In genomic region chr7:70042533-70042932, GRCh38 we compare ENCODE assay signal across 7 cellular contexts.
DNase-seq lines count a peak whose midpoint lies in the region; TF ChIP-seq lines count a peak whose summit lies in the region.

No MANE protein-coding gene starts in this region.

- H3K4ac ChIP-seq in H9 (ENCODE audit: low read depth, low read length), result no peak overlapping the region

- H3K18ac ChIP-seq in H9 (ENCODE audit: insufficient read length, low read depth, low read length), result no peak overlapping the region

- H2AK5ac ChIP-seq in H9 (ENCODE audit: insufficient read length, low read length), result no peak overlapping the region

- H2BK15ac ChIP-seq in H9 (ENCODE audit: low read depth, low read length), result no peak overlapping the region

- H3K27ac ChIP-seq in H9 (ENCODE audit: insufficient read length, low read depth, low read length) (no peak overlapping the region), SK-N-SH (ENCODE audit: low read depth in 2 of 2, low read length in 1 of 2) (peak overlapping the region in 1 of 2 experiments; percentile 43; a peak in 2 of 4 replicates), smooth muscle cell (ENCODE audit: low read depth) (no peak overlapping the region)

- H2BK20ac ChIP-seq in H9 (ENCODE audit: low read depth, low read length, poor library complexity, severe bottlenecking), result no peak overlapping the region

- WGBS in H9 (ENCODE audit: extremely low coverage, insufficient read length, low lambda C conversion rate), result no CpG with 5 or more reads among the region's 3 CpGs
- 31% methylated on average over 3 of the region's 3 CpGs for WGBS in SK-N-SH (ENCODE audit: low lambda C conversion rate)
- 21% methylated on average over 3 of the region's 3 CpGs for WGBS in smooth muscle cell (ENCODE audit: low lambda C conversion rate)

- POLR2A ChIA-PET in SK-N-SH (lab: Yijun Ruan, JAX), result interaction anchor here (0.7 to 1.2 kb wide), 4 partner anchors 334 to 663 kb away, joined by 3 to 5 read pairs (median 3); no protein-coding TSS in a partner anchor

- H3K9ac ChIP-seq in H9 (ENCODE audit: extremely low read depth, insufficient read length, low read length) (no peak overlapping the region), SK-N-SH (no peak overlapping the region), smooth muscle cell (ENCODE audit: low read depth) (no peak overlapping the region)

- H3K27me3 ChIP-seq in H9 (ENCODE audit: insufficient read depth, low read length), result no peaks in the 10 kb centered on the region
- H3K27me3 ChIP-seq in SK-N-SH (ENCODE audit: insufficient read depth), result no peaks in the 10 kb centered on the region
- peaks cover 16% of the 10 kb centered on the region for H3K27me3 ChIP-seq in smooth muscle cell (ENCODE audit: low read depth)

- H3K4me2 ChIP-seq in H9 (ENCODE audit: insufficient read depth, insufficient read length, low read length) (no peak overlapping the region), SK-N-SH (no peak overlapping the region), smooth muscle cell (no peak overlapping the region)

- no peak overlapping the region for H3K56ac ChIP-seq in H9 (ENCODE audit: insufficient read length, low read depth, low read length)

- CTCF ChIA-PET in SK-N-SH (lab: Yijun Ruan, JAX), result interaction anchor here (0.6 to 11.1 kb wide), 88 partner anchors 10 to 1305 kb away, joined by 3 to 225 read pairs (median 4); no protein-coding TSS in a partner anchor

- H4K5ac ChIP-seq in H9 (ENCODE audit: insufficient read length, low read depth, low read length), result no peak overlapping the region

- H3K79me2 ChIP-seq in H9 (ENCODE audit: insufficient read depth, low read length) (no peaks in the 10 kb centered on the region), SK-N-SH (ENCODE audit: insufficient read depth) (no peaks in the 10 kb centered on the region), smooth muscle cell (ENCODE audit: low read depth) (no peaks in the 10 kb centered on the region)

- H3K36me3 Mint-ChIP-seq in H9 (ENCODE audit: insufficient read depth in 1 of 3, low read depth in 3 of 3), result no peaks in the 10 kb centered on the region
- H3K36me3 Mint-ChIP-seq in activated T-helper 2 cell treated with anti-CD3 and anti-CD28 coated beads, Interferon-gamma antibody, Interleukin-2, Interleukin-4, amounts not matched to agents 10 μg/mL and 5 μg/mL and 100 μg/mL, durations not matched to agents 14 hours and 24 hours and 36 hours (ENCODE audit: low read depth), result no peaks in the 10 kb centered on the region

- intact Hi-C loops in activated T-helper 2 cell treated with anti-CD3 and anti-CD28 coated beads, Interferon-gamma antibody, Interleukin-2, Interleukin-4, amounts not matched to agents 10 μg/mL and 5 μg/mL and 100 μg/mL, durations not matched to agents 14 hours and 24 hours and 36 hours (cut with micrococcal nuclease), result no loop called here

- H3K79me1 ChIP-seq in H9 (ENCODE audit: insufficient read depth, low read depth, low read length, poor library complexity, severe bottlenecking), result no peaks in the 10 kb centered on the region

- H3K23me2 ChIP-seq in H9 (ENCODE audit: insufficient read length, low read depth, low read length, poor library complexity, severe bottlenecking), result no peaks in the 10 kb centered on the region

- H2BK5ac ChIP-seq in H9 (ENCODE audit: insufficient read length, low read length), result no peak overlapping the region

- DNase-seq in H9 (no peak), SK-N-SH (peak; percentile 31), globus pallidus (ENCODE audit: low spot score) (peak; percentile 20), smooth muscle cell (lab: John Stamatoyannopoulos, UW; ENCODE audit: unreplicated experiment) (no peak), COLO668 (lab: John Stamatoyannopoulos, UW; ENCODE audit: unreplicated experiment) (no peak), NCI-H2081 treated with DMSO at 0.1 percent for 48 hours (lab: John Stamatoyannopoulos, UW) (no peak)
- no peak for DNase-seq in activated T-helper 2 cell treated with anti-CD3 and anti-CD28 coated beads, Interferon-gamma antibody, Interleukin-2, Interleukin-4, amounts not matched to agents 10 μg/mL and 5 μg/mL and 100 μg/mL, durations not matched to agents 14 hours and 24 hours and 36 hours (ENCODE audit: low spot score)

- H4K91ac ChIP-seq in H9 (ENCODE audit: insufficient read length, low read depth, low read length), result no peak overlapping the region

- H3K9me2 ChIP-seq in SK-N-SH, result no peaks in the 10 kb centered on the region

- H2BK120ac ChIP-seq in H9 (ENCODE audit: low read depth, low read length, poor library complexity, severe bottlenecking), result no peak overlapping the region

- no peak overlapping the region; a peak in 1 of 7 replicates for H3K27ac Mint-ChIP-seq in H9
- no peak overlapping the region for H3K27ac Mint-ChIP-seq in activated T-helper 2 cell treated with anti-CD3 and anti-CD28 coated beads, Interferon-gamma antibody, Interleukin-2, Interleukin-4, amounts not matched to agents 10 μg/mL and 5 μg/mL and 100 μg/mL, durations not matched to agents 14 hours and 24 hours and 36 hours

- no peaks in the 10 kb centered on the region for H3K9me3 ChIP-seq in H9 (ENCODE audit: control insufficient read depth, low read depth, low read length)
- no peaks in the 10 kb centered on the region for H3K9me3 ChIP-seq in SK-N-SH
- H3K9me3 ChIP-seq in smooth muscle cell (replicated peaks; ENCODE audit: low read depth), result no peaks in the 10 kb centered on the region

- H4K20me1 ChIP-seq in H9 (ENCODE audit: control insufficient read depth, insufficient read depth, insufficient read length) (no peaks in the 10 kb centered on the region), SK-N-SH (ENCODE audit: insufficient read depth) (no peaks in the 10 kb centered on the region), smooth muscle cell (ENCODE audit: low read depth) (peaks cover 11% of the 10 kb centered on the region)

- peaks cover 8% of the 10 kb centered on the region in 2 experiments for H3K4me1 Mint-ChIP-seq in H9
- H3K4me1 Mint-ChIP-seq in activated T-helper 2 cell treated with anti-CD3 and anti-CD28 coated beads, Interferon-gamma antibody, Interleukin-2, Interleukin-4, amounts not matched to agents 10 μg/mL and 5 μg/mL and 100 μg/mL, durations not matched to agents 14 hours and 24 hours and 36 hours (ENCODE audit: low read depth), result no peaks in the 10 kb centered on the region

- no peaks in the 10 kb centered on the region for H3K9me3 Mint-ChIP-seq in H9
- no peaks in the 10 kb centered on the region for H3K9me3 Mint-ChIP-seq in activated T-helper 2 cell treated with anti-CD3 and anti-CD28 coated beads, Interferon-gamma antibody, Interleukin-2, Interleukin-4, amounts not matched to agents 10 μg/mL and 5 μg/mL and 100 μg/mL, durations not matched to agents 14 hours and 24 hours and 36 hours

- TF ChIP-seq RAD21 in SK-N-SH (IDR thresholded peaks at IDR 0.05; ENCODE audit: low read length), result peak; percentile 85

- H3K4me3 ChIP-seq in SK-N-SH (ENCODE audit: low read depth in 2 of 2, low read length in 1 of 2), result no peak overlapping the region
- no peak overlapping the region for H3K4me3 ChIP-seq in smooth muscle cell

- TF ChIP-seq CTCF in H9 (conservative IDR thresholded peaks at IDR 0.05) (peak; percentile 25; the same call in 2 of the 3 replicates), SK-N-SH (IDR thresholded peaks at IDR 0.05) (peak; percentile 68), smooth muscle cell (IDR thresholded peaks at IDR 0.05; ENCODE audit: borderline replicate concordance, insufficient read depth, poor library complexity, severe bottlenecking) (peak; percentile 36)

- peak in 1 of 2 experiments; percentile 58; a peak in 2 of 4 replicates for TF ChIP-seq EP300 in SK-N-SH (IDR thresholded peaks at IDR 0.05; ENCODE audit: borderline replicate concordance in 1 of 2, low read depth in 1 of 2, low read length in 1 of 2)

- H3K36me3 ChIP-seq in SK-N-SH (replicated peaks in 1 of 2; ENCODE audit: control insufficient read depth in 1 of 2, insufficient read depth in 2 of 2, low read length in 1 of 2) (no peaks in the 10 kb centered on the region), smooth muscle cell (ENCODE audit: low read depth) (no peaks in the 10 kb centered on the region)

- no peaks in the 10 kb centered on the region for H3K27me3 Mint-ChIP-seq in H9 (ENCODE audit: low read depth)
- H3K27me3 Mint-ChIP-seq in activated T-helper 2 cell treated with anti-CD3 and anti-CD28 coated beads, Interferon-gamma antibody, Interleukin-2, Interleukin-4, amounts not matched to agents 10 μg/mL and 5 μg/mL and 100 μg/mL, durations not matched to agents 14 hours and 24 hours and 36 hours (ENCODE audit: low read depth), result no peaks in the 10 kb centered on the region

- H3K4me1 ChIP-seq in H9 (ENCODE audit: insufficient read depth, low read length), result no peaks in the 10 kb centered on the region
- H3K4me1 ChIP-seq in SK-N-SH (ENCODE audit: control insufficient read depth in 1 of 2, insufficient read depth in 2 of 2, low read depth in 1 of 2, low read length in 1 of 2), result peaks cover 24 to 44% of the 10 kb centered on the region in 2 experiments; a peak in 3 of 4 replicates
- no peaks in the 10 kb centered on the region for H3K4me1 ChIP-seq in smooth muscle cell (ENCODE audit: low read depth)

- no peak overlapping the region for H3T11ph ChIP-seq in H9 (ENCODE audit: low read length)

- H3F3A ChIP-seq in SK-N-SH (replicated peaks; ENCODE audit: insufficient read depth) (peaks cover 7% of the 10 kb centered on the region), smooth muscle cell (ENCODE audit: low read depth) (no peaks in the 10 kb centered on the region)

- no peak overlapping the region for H3K23ac ChIP-seq in H9 (ENCODE audit: insufficient read length, low read depth, low read length)

- no peak overlapping the region for H3K14ac ChIP-seq in H9 (ENCODE audit: insufficient read depth, low read length)

- no peak overlapping the region for H2AFZ ChIP-seq in H9 (ENCODE audit: low read length)
- H2AFZ ChIP-seq in SK-N-SH (ENCODE audit: low read depth), result no peak overlapping the region
- no peak overlapping the region for H2AFZ ChIP-seq in smooth muscle cell (ENCODE audit: low read depth)

- no peak overlapping the region for H2BK12ac ChIP-seq in H9 (ENCODE audit: insufficient read length, low read depth, low read length)

- no peak overlapping the region for H3K4me3 Mint-ChIP-seq in H9
- no peak overlapping the region for H3K4me3 Mint-ChIP-seq in activated T-helper 2 cell treated with anti-CD3 and anti-CD28 coated beads, Interferon-gamma antibody, Interleukin-2, Interleukin-4, amounts not matched to agents 10 μg/mL and 5 μg/mL and 100 μg/mL, durations not matched to agents 14 hours and 24 hours and 36 hours (ENCODE audit: low read depth)

- no peak overlapping the region for H4K8ac ChIP-seq in H9 (replicated peaks; ENCODE audit: insufficient read length, low read depth, low read length)

TF ChIP-seq in SK-N-SH, 30 proteins besides CTCF, POLR2A, EP300 and RAD21:
- 0 out of 2 replicates have a peak, but pooled peaks have one; percentile 3 for TF ChIP-seq JUND (IDR thresholded peaks at IDR 0.05)
- TF ChIP-seq CHD2 (IDR thresholded peaks at IDR 0.05; ENCODE audit: low read length, partially characterized antibody), result no peak
- TF ChIP-seq TCF12 (IDR thresholded peaks at IDR 0.05), result 0 out of 2 replicates have a peak, but pooled peaks have one; percentile 11
- peak; percentile 84 for TF ChIP-seq SMC3 (IDR thresholded peaks at IDR 0.05; ENCODE audit: low read depth, low read length)
- TF ChIP-seq RCOR1 (IDR thresholded peaks at IDR 0.05; ENCODE audit: low read length), result 0 out of 2 replicates have a peak, but pooled peaks have one; percentile 21
TF ChIP-seq in SK-N-SH: peak in this region for 4.

Comparison
In these comparisons a context has a peak if more than half of its experiments do, and no peak if none do; other contexts are left out.
1. DNase-seq: peak in SK-N-SH (single experiment) and globus pallidus (single experiment); none in H9 (single experiment), smooth muscle cell (single experiment), activated T-helper 2 cell treated with anti-CD3 and anti-CD28 coated beads, Interferon-gamma antibody, Interleukin-2, Interleukin-4, amounts not matched to agents 10 μg/mL and 5 μg/mL and 100 μg/mL, durations not matched to agents 14 hours and 24 hours and 36 hours (single experiment), COLO668 (single experiment) and NCI-H2081 treated with DMSO at 0.1 percent for 48 hours (single experiment).
2. Peak in every context shown above with its lines, with median percentiles within 50 percentile points of each other: CTCF ChIP-seq.